In genomic region chr4:160887668-160888067, GRCh38 we compare ENCODE assay signal across 16 cellular contexts.
A peak's percentile ranks its signal among the peaks of the same experiment; 100 is the strongest.
DNase-seq lines count a peak whose midpoint lies in the region; ATAC-seq and TF ChIP-seq lines count a peak whose summit lies in the region.
"Had no signal": no experiment of that assay in that cellular context is flagged by ENCODE, and none has a peak within 500 bp of the region (broad histone marks: within the 10 kb centered on the region; RNA-seq: fewer than 3 reads in every experiment).

No MANE protein-coding gene starts in this region.

- H3K79me2 ChIP-seq in KMS-11 (ENCODE audit: insufficient read depth, low read depth): no peaks in the 10 kb centered on the region
- no peaks in the 10 kb centered on the region for H3K79me2 ChIP-seq in MM.1S (ENCODE audit: low read length)

- H3K27ac ChIP-seq in KMS-11: peak overlapping the region; percentile 19; the same call in 1 of the 2 replicates
- H3K27ac ChIP-seq in MM.1S (ENCODE audit: low read length): peak overlapping the region; percentile 27; the same call in 1 of the 2 replicates
- H3K27ac ChIP-seq in coronary artery: no peak overlapping the region
- H3K27ac ChIP-seq: BLaER1 treated with 17β-estradiol and CSF1 and Interleukin-3, amounts not matched to agents 10 nM and 100 nM; C4-2B had no signal

- no peaks in the 10 kb centered on the region for H3K9me3 ChIP-seq in MM.1S (replicated peaks; ENCODE audit: insufficient read depth, low read length)
- H3K9me3 ChIP-seq: Caco-2 had no signal

- no peaks in the 10 kb centered on the region; the same call in 1 of the 2 replicates for H3F3A ChIP-seq in MM.1S (ENCODE audit: insufficient read depth, low read length)

- H3K9me2 ChIP-seq in MM.1S (replicated peaks; ENCODE audit: insufficient read depth, low read length): no peaks in the 10 kb centered on the region

- no peak for ATAC-seq in HG03280 (IDR thresholded peaks at IDR 0.05; ENCODE audit: unreplicated experiment)
- ATAC-seq: CD8-positive, alpha-beta T cell had no signal

- H3K36me3 ChIP-seq in KMS-11 (ENCODE audit: insufficient read depth) (no peaks in the 10 kb centered on the region), MM.1S (replicated peaks; ENCODE audit: insufficient read depth, low read length) (no peaks in the 10 kb centered on the region)
- H3K36me3 ChIP-seq: BLaER1 treated with 17β-estradiol and CSF1 and Interleukin-3, amounts not matched to agents 10 nM and 100 nM had no signal

- no peak overlapping the region for H2AFZ ChIP-seq in KMS-11 (ENCODE audit: low read depth)
- H2AFZ ChIP-seq in MM.1S (ENCODE audit: low read length): no peak overlapping the region

- no peak for TF ChIP-seq CTCF in KMS-11 (conservative IDR thresholded peaks at IDR 0.05; ENCODE audit: low read depth, low read length)
- no peak for TF ChIP-seq CTCF in MM.1S (IDR thresholded peaks at IDR 0.05; ENCODE audit: low read length)
- TF ChIP-seq CTCF in coronary artery (IDR thresholded peaks at IDR 0.05): no peak

- no peaks in the 10 kb centered on the region for H3K27me3 ChIP-seq in KMS-11 (ENCODE audit: insufficient read depth, low read depth)
- no peaks in the 10 kb centered on the region for H3K27me3 ChIP-seq in MM.1S (replicated peaks; ENCODE audit: insufficient read depth, low read length)
- H3K27me3 ChIP-seq: BLaER1 treated with 17β-estradiol and CSF1 and Interleukin-3, amounts not matched to agents 10 nM and 100 nM had no signal

- H4K20me1 ChIP-seq in KMS-11 (ENCODE audit: insufficient read depth) (no peaks in the 10 kb centered on the region), MM.1S (ENCODE audit: insufficient read depth, low read length) (no peaks in the 10 kb centered on the region)
- H4K20me1 ChIP-seq: BLaER1 treated with 17β-estradiol and CSF1 and Interleukin-3, amounts not matched to agents 10 nM and 100 nM had no signal

- H3K9ac ChIP-seq in KMS-11: no peak overlapping the region
- no peak overlapping the region for H3K9ac ChIP-seq in MM.1S (ENCODE audit: low read length)
- H3K9ac ChIP-seq: BLaER1 treated with 17β-estradiol and CSF1 and Interleukin-3, amounts not matched to agents 10 nM and 100 nM had no signal

- peaks cover 32% of the 10 kb centered on the region for H3K4me1 ChIP-seq in KMS-11 (ENCODE audit: low read depth, poor library complexity, severe bottlenecking)
- peaks cover 4% of the 10 kb centered on the region for H3K4me1 ChIP-seq in MM.1S (ENCODE audit: low read length)
- H3K4me1 ChIP-seq: BLaER1 treated with 17β-estradiol and CSF1 and Interleukin-3, amounts not matched to agents 10 nM and 100 nM; Caco-2 had no signal

- H3K4me3 ChIP-seq in KMS-11 (IDR thresholded peaks at IDR 0.05; ENCODE audit: insufficient read depth, low read depth, low read length) (no peak overlapping the region), MM.1S (ENCODE audit: low read length) (no peak overlapping the region), coronary artery (no peak overlapping the region)
- H3K4me3 ChIP-seq: BLaER1 treated with 17β-estradiol and CSF1 and Interleukin-3, amounts not matched to agents 10 nM and 100 nM had no signal

- DNase-seq in MM.1S: peak; percentile 90
- no peak for DNase-seq in coronary artery (ENCODE audit: low spot score)
- DNase-seq in H4 (ENCODE audit: low spot score): no peak
- DNase-seq: 8988T; ACHN; AML-193; Caco-2; Calu3; CD4-positive, alpha-beta T cell; CD8-positive, alpha-beta T cell; DMS79 treated with DMSO at 0.1 percent for 48 hours; GF-D8 had no signal

- H3K4me2 ChIP-seq in KMS-11 (0 out of 2 replicates have a peak overlapping the region, but pooled peaks have one; percentile 26), MM.1S (ENCODE audit: low read depth, low read length) (peak overlapping the region; percentile 24; the same call in 1 of the 2 replicates)
- H3K4me2 ChIP-seq: BLaER1 treated with 17β-estradiol and CSF1 and Interleukin-3, amounts not matched to agents 10 nM and 100 nM had no signal

Comparison
In these comparisons a context has a peak if more than half of its experiments do, and no peak if none do; other contexts are left out.
1. H3K27ac ChIP-seq: peak in KMS-11 (single experiment) and MM.1S (single experiment); none in coronary artery (0 of 2).